1 cellular context compared by ENCODE assay signal in the genomic region with DNA sequence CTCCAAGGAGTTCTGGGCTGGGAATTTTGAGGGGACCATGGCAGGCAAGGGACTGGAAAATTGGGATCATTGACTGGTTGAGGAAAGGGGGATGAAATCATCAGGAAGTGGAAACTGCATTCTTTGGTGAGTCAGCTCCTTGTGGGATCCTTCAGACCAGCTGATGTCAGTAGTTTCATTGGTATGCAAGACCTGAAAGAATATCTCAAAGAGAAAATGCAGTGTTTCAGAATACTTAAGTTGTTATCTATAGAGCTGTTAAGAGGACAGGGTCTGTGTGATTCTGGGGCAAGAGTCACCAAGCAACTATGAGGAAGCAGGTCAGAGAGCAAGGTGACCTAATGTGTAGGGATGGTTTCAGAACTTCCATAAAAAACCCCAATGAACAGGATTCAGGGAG.
TF ChIP-seq lines count a peak whose summit lies in the region.

No MANE protein-coding gene starts in this region.

TF ChIP-seq in GM23338, 12 proteins besides CTCF, POLR2A, EP300 and RAD21 (continued from another document):
- TF ChIP-seq, protein P1, sequence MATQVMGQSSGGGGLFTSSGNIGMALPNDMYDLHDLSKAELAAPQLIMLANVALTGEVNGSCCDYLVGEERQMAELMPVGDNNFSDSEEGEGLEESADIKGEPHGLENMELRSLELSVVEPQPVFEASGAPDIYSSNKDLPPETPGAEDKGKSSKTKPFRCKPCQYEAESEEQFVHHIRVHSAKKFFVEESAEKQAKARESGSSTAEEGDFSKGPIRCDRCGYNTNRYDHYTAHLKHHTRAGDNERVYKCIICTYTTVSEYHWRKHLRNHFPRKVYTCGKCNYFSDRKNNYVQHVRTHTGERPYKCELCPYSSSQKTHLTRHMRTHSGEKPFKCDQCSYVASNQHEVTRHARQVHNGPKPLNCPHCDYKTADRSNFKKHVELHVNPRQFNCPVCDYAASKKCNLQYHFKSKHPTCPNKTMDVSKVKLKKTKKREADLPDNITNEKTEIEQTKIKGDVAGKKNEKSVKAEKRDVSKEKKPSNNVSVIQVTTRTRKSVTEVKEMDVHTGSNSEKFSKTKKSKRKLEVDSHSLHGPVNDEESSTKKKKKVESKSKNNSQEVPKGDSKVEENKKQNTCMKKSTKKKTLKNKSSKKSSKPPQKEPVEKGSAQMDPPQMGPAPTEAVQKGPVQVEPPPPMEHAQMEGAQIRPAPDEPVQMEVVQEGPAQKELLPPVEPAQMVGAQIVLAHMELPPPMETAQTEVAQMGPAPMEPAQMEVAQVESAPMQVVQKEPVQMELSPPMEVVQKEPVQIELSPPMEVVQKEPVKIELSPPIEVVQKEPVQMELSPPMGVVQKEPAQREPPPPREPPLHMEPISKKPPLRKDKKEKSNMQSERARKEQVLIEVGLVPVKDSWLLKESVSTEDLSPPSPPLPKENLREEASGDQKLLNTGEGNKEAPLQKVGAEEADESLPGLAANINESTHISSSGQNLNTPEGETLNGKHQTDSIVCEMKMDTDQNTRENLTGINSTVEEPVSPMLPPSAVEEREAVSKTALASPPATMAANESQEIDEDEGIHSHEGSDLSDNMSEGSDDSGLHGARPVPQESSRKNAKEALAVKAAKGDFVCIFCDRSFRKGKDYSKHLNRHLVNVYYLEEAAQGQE (IDR thresholded peaks at IDR 0.05; ENCODE audit: unreplicated experiment): no peak
- TF ChIP-seq ETS1 (IDR thresholded peaks at IDR 0.05) (no peak), JUNB (IDR thresholded peaks at IDR 0.05; ENCODE audit: unreplicated experiment) (no peak), EZH2phosphoT487 (IDR thresholded peaks at IDR 0.05; ENCODE audit: unreplicated experiment) (no peak)
- TF ChIP-seq, protein P2, sequence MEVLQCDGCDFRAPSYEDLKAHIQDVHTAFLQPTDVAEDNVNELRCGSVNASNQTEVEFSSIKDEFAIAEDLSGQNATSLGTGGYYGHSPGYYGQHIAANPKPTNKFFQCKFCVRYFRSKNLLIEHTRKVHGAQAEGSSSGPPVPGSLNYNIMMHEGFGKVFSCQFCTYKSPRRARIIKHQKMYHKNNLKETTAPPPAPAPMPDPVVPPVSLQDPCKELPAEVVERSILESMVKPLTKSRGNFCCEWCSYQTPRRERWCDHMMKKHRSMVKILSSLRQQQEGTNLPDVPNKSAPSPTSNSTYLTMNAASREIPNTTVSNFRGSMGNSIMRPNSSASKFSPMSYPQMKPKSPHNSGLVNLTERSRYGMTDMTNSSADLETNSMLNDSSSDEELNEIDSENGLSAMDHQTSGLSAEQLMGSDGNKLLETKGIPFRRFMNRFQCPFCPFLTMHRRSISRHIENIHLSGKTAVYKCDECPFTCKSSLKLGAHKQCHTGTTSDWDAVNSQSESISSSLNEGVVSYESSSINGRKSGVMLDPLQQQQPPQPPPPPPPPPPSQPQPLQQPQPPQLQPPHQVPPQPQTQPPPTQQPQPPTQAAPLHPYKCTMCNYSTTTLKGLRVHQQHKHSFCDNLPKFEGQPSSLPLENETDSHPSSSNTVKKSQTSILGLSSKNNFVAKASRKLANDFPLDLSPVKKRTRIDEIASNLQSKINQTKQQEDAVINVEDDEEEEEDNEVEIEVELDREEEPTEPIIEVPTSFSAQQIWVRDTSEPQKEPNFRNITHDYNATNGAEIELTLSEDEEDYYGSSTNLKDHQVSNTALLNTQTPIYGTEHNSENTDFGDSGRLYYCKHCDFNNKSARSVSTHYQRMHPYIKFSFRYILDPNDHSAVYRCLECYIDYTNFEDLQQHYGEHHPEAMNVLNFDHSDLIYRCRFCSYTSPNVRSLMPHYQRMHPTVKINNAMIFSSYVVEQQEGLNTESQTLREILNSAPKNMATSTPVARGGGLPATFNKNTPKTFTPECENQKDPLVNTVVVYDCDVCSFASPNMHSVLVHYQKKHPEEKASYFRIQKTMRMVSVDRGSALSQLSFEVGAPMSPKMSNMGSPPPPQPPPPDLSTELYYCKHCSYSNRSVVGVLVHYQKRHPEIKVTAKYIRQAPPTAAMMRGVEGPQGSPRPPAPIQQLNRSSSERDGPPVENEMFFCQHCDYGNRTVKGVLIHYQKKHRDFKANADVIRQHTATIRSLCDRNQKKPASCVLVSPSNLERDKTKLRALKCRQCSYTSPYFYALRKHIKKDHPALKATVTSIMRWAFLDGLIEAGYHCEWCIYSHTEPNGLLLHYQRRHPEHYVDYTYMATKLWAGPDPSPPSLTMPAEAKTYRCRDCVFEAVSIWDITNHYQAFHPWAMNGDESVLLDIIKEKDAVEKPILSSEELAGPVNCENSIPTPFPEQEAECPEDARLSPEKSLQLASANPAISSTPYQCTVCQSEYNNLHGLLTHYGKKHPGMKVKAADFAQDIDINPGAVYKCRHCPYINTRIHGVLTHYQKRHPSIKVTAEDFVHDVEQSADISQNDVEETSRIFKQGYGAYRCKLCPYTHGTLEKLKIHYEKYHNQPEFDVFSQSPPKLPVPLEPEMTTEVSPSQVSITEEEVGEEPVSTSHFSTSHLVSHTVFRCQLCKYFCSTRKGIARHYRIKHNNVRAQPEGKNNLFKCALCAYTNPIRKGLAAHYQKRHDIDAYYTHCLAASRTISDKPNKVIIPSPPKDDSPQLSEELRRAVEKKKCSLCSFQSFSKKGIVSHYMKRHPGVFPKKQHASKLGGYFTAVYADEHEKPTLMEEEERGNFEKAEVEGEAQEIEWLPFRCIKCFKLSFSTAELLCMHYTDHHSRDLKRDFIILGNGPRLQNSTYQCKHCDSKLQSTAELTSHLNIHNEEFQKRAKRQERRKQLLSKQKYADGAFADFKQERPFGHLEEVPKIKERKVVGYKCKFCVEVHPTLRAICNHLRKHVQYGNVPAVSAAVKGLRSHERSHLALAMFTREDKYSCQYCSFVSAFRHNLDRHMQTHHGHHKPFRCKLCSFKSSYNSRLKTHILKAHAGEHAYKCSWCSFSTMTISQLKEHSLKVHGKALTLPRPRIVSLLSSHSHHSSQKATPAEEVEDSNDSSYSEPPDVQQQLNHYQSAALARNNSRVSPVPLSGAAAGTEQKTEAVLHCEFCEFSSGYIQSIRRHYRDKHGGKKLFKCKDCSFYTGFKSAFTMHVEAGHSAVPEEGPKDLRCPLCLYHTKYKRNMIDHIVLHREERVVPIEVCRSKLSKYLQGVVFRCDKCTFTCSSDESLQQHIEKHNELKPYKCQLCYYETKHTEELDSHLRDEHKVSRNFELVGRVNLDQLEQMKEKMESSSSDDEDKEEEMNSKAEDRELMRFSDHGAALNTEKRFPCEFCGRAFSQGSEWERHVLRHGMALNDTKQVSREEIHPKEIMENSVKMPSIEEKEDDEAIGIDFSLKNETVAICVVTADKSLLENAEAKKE (CRISPR knock-in tag; IDR thresholded peaks at IDR 0.05): no peak
